27 cellular contexts compared by ENCODE assay signal in the genomic region with DNA sequence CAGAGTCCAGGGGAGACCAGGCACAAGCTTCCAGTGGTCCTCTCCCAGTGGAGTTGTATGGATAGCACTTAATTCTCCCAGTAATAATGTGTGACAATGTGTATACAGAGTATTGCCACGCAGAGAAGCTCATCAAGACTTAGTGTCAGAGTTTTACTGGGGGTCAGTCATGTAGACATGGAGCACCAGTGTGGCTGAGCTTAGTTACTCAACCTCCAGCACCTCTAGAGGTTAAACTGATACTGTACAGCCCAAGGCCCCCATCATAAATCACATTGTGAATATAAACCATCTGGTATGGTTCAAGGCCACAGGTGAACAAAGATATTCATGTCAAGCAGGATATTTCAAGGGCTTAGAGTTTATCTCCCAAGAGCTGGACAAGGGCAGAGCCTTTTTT.
DNase-seq lines count a peak whose midpoint lies in the region; ATAC-seq and TF ChIP-seq lines count a peak whose summit lies in the region.
"Had no signal": no experiment of that assay in that cellular context is flagged by ENCODE, and none has a peak within 500 bp of the region (broad histone marks: within the 10 kb centered on the region; RNA-seq: fewer than 3 reads in every experiment).

No MANE protein-coding gene starts in this region.

- no peak overlapping the region for H3K4me3 ChIP-seq in GM23338
- no peak overlapping the region for H3K4me3 ChIP-seq in esophagus muscularis mucosa
- H3K4me3 ChIP-seq: GM23248, K562, MG63 had no signal

- DNase-seq in DMS 273 (lab: John Stamatoyannopoulos, UW; ENCODE audit: unreplicated experiment) (peak; percentile 6), DMS 273 treated with DMSO at 0.1 percent for 48 hours (lab: John Stamatoyannopoulos, UW) (no peak), GM23338 (ENCODE audit: low spot score) (no peak), NCI-H69 (lab: John Stamatoyannopoulos, UW) (peak; percentile 46), esophagus muscularis mucosa (ENCODE audit: extremely low spot score) (peak; percentile 70), SHP77 treated with DMSO at 0.1 percent for 48 hours (lab: John Stamatoyannopoulos, UW) (no peak), pons (ENCODE audit: low spot score) (no peak)
- DNase-seq: CD8-positive, alpha-beta memory T cell; DMS79; EL; GDM1; GM23248; HCEC 1CT; MG63; NCI-H1105 treated with DMSO at 0.1 percent for 48 hours; NCI-H146; NCI-H1930; NCI-H446; NCI-H526 treated with DMSO at 0.1 percent for 48 hours; Right ventricle myocardium superior; RPMI8226; T-cell had no signal

- intact Hi-C loops in esophagus muscularis mucosa (cut with DNase I): no loop called here

- H3K27me3 Mint-ChIP-seq in GM23338 (ENCODE audit: insufficient read depth, low read depth, poor library complexity): no peaks in the 10 kb centered on the region
- H3K27me3 Mint-ChIP-seq: CD8-positive, alpha-beta memory T cell had no signal

- H3K9me3 Mint-ChIP-seq in GM23338: no peaks in the 10 kb centered on the region
- H3K9me3 Mint-ChIP-seq: T-cell had no signal

- no peaks in the 10 kb centered on the region for H3K36me3 Mint-ChIP-seq in GM23338 (ENCODE audit: low read depth)
- H3K36me3 Mint-ChIP-seq: CD14-positive monocyte; CD8-positive, alpha-beta memory T cell; T-cell had no signal

- no peaks in the 10 kb centered on the region for H4K20me1 ChIP-seq in GM23338 (replicated peaks; ENCODE audit: insufficient read depth)

- H3F3A ChIP-seq in GM23338 (replicated peaks; ENCODE audit: low read depth): no peaks in the 10 kb centered on the region

- TF ChIP-seq CTCF in GM23338 (conservative IDR thresholded peaks at IDR 0.05; ENCODE audit: low read depth in 2 of 2) (0 out of 4 replicates have a peak, but pooled peaks of 1 of the 2 experiments have one; percentile 14), esophagus muscularis mucosa (IDR thresholded peaks at IDR 0.05) (no peak)

- WGBS in esophagus muscularis mucosa: 56% methylated on average over 1 of the region's 1 CpG

- ATAC-seq in GM23338 (no peak), GM18907 (IDR thresholded peaks at IDR 0.05; ENCODE audit: unreplicated experiment) (no peak)
- ATAC-seq: K562, T-cell had no signal

- H3K79me2 ChIP-seq in GM23338 (replicated peaks; ENCODE audit: insufficient read depth): no peaks in the 10 kb centered on the region

- no peak for TF ChIP-seq POLR2A in esophagus muscularis mucosa (IDR thresholded peaks at IDR 0.05; ENCODE audit: low read depth)

- peak overlapping the region; percentile 94 for H2AFZ ChIP-seq in GM23338
- H2AFZ ChIP-seq: GM23248 had no signal

- no peak for TF ChIP-seq EP300 in esophagus muscularis mucosa (IDR thresholded peaks at IDR 0.05)

- H3K27me3 ChIP-seq in GM23338 (ENCODE audit: insufficient read depth): no peaks in the 10 kb centered on the region
- H3K27me3 ChIP-seq in esophagus muscularis mucosa: no peaks in the 10 kb centered on the region

- H3K4me1 ChIP-seq in GM23338 (ENCODE audit: insufficient read depth) (peaks cover 10% of the 10 kb centered on the region; the same call in 1 of the 2 replicates), esophagus muscularis mucosa (peaks cover 0 to 5% (median 0%) of the 10 kb centered on the region in 4 donors)

- no peak overlapping the region; the same call in 1 of the 2 replicates for H3K4me2 ChIP-seq in GM23338

- H3K9me3 ChIP-seq in esophagus muscularis mucosa: no peaks in the 10 kb centered on the region
- H3K9me3 ChIP-seq: MG63 had no signal

- H3K4me3 Mint-ChIP-seq in GM23338: no peak overlapping the region
- H3K4me3 Mint-ChIP-seq: B cell; CD14-positive monocyte; CD8-positive, alpha-beta memory T cell; T-cell had no signal

- peaks cover 3% of the 10 kb centered on the region; the same call in 1 of the 2 replicates for H3K9me2 ChIP-seq in GM23338 (ENCODE audit: insufficient read depth)

- H3K27ac ChIP-seq in GM23338 (ENCODE audit: low read depth) (no peak overlapping the region), esophagus muscularis mucosa (replicated peaks in 1 of 4) (no peak overlapping the region)
- H3K27ac ChIP-seq: 22Rv1, GM23248 had no signal

- no peaks in the 10 kb centered on the region for H3K36me3 ChIP-seq in GM23338 (ENCODE audit: insufficient read depth)
- H3K36me3 ChIP-seq in esophagus muscularis mucosa: no peaks in the 10 kb centered on the region
- H3K36me3 ChIP-seq: MG63 had no signal

- H3K27ac Mint-ChIP-seq in GM23338: no peak overlapping the region
- H3K27ac Mint-ChIP-seq: B cell; CD14-positive monocyte; CD8-positive, alpha-beta memory T cell; T-cell had no signal

- peaks cover 7% of the 10 kb centered on the region; the same call in 2 of the 3 replicates for H3K4me1 Mint-ChIP-seq in GM23338
- H3K4me1 Mint-ChIP-seq: B cell; CD14-positive monocyte; CD8-positive, alpha-beta memory T cell; T-cell had no signal

TF ChIP-seq in GM23338, 12 proteins besides CTCF, POLR2A, EP300 and RAD21 (continues in another document):
- TF ChIP-seq ZNF331 (CRISPR knock-in tag; IDR thresholded peaks at IDR 0.05; ENCODE audit: low read depth) (no peak), ETS1 (IDR thresholded peaks at IDR 0.05) (no peak), ZNF114 (CRISPR knock-in tag; IDR thresholded peaks at IDR 0.05) (no peak), STAT1 (IDR thresholded peaks at IDR 0.05; ENCODE audit: unreplicated experiment) (no peak)
- TF ChIP-seq, protein P1, sequence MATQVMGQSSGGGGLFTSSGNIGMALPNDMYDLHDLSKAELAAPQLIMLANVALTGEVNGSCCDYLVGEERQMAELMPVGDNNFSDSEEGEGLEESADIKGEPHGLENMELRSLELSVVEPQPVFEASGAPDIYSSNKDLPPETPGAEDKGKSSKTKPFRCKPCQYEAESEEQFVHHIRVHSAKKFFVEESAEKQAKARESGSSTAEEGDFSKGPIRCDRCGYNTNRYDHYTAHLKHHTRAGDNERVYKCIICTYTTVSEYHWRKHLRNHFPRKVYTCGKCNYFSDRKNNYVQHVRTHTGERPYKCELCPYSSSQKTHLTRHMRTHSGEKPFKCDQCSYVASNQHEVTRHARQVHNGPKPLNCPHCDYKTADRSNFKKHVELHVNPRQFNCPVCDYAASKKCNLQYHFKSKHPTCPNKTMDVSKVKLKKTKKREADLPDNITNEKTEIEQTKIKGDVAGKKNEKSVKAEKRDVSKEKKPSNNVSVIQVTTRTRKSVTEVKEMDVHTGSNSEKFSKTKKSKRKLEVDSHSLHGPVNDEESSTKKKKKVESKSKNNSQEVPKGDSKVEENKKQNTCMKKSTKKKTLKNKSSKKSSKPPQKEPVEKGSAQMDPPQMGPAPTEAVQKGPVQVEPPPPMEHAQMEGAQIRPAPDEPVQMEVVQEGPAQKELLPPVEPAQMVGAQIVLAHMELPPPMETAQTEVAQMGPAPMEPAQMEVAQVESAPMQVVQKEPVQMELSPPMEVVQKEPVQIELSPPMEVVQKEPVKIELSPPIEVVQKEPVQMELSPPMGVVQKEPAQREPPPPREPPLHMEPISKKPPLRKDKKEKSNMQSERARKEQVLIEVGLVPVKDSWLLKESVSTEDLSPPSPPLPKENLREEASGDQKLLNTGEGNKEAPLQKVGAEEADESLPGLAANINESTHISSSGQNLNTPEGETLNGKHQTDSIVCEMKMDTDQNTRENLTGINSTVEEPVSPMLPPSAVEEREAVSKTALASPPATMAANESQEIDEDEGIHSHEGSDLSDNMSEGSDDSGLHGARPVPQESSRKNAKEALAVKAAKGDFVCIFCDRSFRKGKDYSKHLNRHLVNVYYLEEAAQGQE (IDR thresholded peaks at IDR 0.05; ENCODE audit: unreplicated experiment): no peak

Comparison
In these comparisons a context has a peak if more than half of its experiments do, and no peak if none do; other contexts are left out.
1. DNase-seq: peak in DMS 273 (single experiment), NCI-H69 (single experiment) and esophagus muscularis mucosa (single experiment); none in DMS 273 treated with DMSO at 0.1 percent for 48 hours (single experiment), GM23338 (single experiment), SHP77 treated with DMSO at 0.1 percent for 48 hours (single experiment) and pons (single experiment).